ENCODE assay signal across 18 cellular contexts in the genomic region with DNA sequence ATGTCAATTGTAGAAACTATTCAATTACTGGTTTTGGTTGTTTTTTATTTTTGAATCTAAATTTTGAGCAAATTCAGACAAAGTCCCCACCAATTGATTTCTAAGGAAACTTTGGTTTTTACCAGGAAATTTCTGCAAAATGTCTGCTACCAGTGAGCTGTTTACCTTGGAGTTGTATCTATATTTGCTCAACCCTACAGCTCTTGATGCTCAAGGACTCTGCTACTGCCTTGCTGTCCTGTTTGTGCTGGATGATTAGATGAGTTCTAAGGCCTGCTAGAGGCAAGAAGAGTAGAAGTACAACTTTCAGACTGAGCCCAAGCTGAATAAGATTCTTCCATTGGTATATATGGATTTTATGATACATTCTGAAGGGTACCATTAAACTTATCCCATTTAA.
"Had no signal": no experiment of that assay in that cellular context is flagged by ENCODE, and none has a peak within 500 bp of the region (broad histone marks: within the 10 kb centered on the region; RNA-seq: fewer than 3 reads in every experiment).

No MANE protein-coding gene starts in this region.

- H3K27ac ChIP-seq: KMS-11, RWPE1 had no signal

- H3K4me2 ChIP-seq: KMS-11, SK-N-SH had no signal

- DNase-seq: IMR-90; Kasumi-1; MM.1S; NCI-H1092 treated with DMSO at 0.1 percent for 48 hours; NCI-H1436; NCI-H187; NCI-H2029 treated with DMSO at 0.1 percent for 48 hours; NCI-H2107; NCI-H2227 treated with DMSO at 0.1 percent for 48 hours; NCI-H526; NK-92 treated with Interleukin-12 subunit alpha and Interleukin-12 subunit beta, amount 100 ng/mL, for 24 hours; PC-3; SHP77; SK-N-SH; SW 1271; T-cell had no signal

- H3K9me3 ChIP-seq: SK-N-SH had no signal
